ENCODE assay signal across 18 cellular contexts in genomic region chr6:108698593-108699289, GRCh38.
"Had no signal": no experiment of that assay in that cellular context is flagged by ENCODE, and none has a peak within 500 bp of the region (broad histone marks: within the 10 kb centered on the region; RNA-seq: fewer than 3 reads in every experiment).

No MANE protein-coding gene starts in this region.

- DNase-seq: activated CD4-positive, alpha-beta T cell treated with anti-CD3 and anti-CD28 coated beads for 4 hours; activated CD8-positive, alpha-beta T cell treated with anti-CD3 and anti-CD28 coated beads for 36 hours; activated effector memory CD4-positive, alpha-beta T cell treated with anti-CD3 and anti-CD28 coated beads, Interleukin-2, amount 50 U/mL, for 16 hours; activated T-cell treated with anti-CD3 and anti-CD28 coated beads, Interleukin-2, amount 50 U/mL, for 4 hours; adrenal gland; caudate nucleus; lower lobe of right lung; retina; stimulated activated CD4-positive, alpha-beta T cell treated with anti-CD3 and anti-CD28 coated beads, Interleukin-4, amount 100 ng/mL, for 24 hours; stimulated activated naive CD4-positive, alpha-beta T cell treated with Interleukin-2 at 50 U/mL for 16 hours; substantia nigra; T-helper 17 cell had no signal

- H3K27ac Mint-ChIP-seq: activated CD8-positive, alpha-beta T cell treated with anti-CD3 and anti-CD28 coated beads for 36 hours; activated naive CD4-positive, alpha-beta T cell treated with anti-CD3 and anti-CD28 coated beads, Interleukin-2, amount 50 U/mL, for 24 hours; T-helper 17 cell had no signal

- H3K27me3 ChIP-seq: adrenal gland, esophagus muscularis mucosa, neutrophil had no signal

- H3K4me3 ChIP-seq: adrenal gland, esophagus muscularis mucosa, lower lobe of right lung, skin epidermis had no signal

- H3K36me3 ChIP-seq: adrenal gland, lower lobe of right lung had no signal

- H3K4me3 Mint-ChIP-seq: activated CD8-positive, alpha-beta T cell treated with anti-CD3 and anti-CD28 coated beads for 36 hours; activated naive CD4-positive, alpha-beta T cell treated with anti-CD3 and anti-CD28 coated beads, Interleukin-2, amount 50 U/mL, for 24 hours; activated T-cell treated with anti-CD3 and anti-CD28 coated beads, Interleukin-2, amount 50 U/mL, for 4 hours; T-helper 17 cell had no signal

- ATAC-seq: activated CD8-positive, alpha-beta T cell treated with anti-CD3 and anti-CD28 coated beads for 36 hours; activated T-cell treated with anti-CD3 and anti-CD28 coated beads, Interleukin-2, amount 50 U/mL, for 4 hours; T-helper 17 cell had no signal

- H3K4me1 ChIP-seq: adrenal gland had no signal

- H3K4me1 Mint-ChIP-seq: activated naive CD4-positive, alpha-beta T cell treated with anti-CD3 and anti-CD28 coated beads, Interleukin-2, amount 50 U/mL, for 24 hours; T-helper 17 cell had no signal

- FAIRE-seq: colon had no signal

- H3K27ac ChIP-seq: adrenal gland, esophagus muscularis mucosa, lower lobe of right lung, neutrophil had no signal

- H3K9me3 ChIP-seq: neutrophil had no signal

- H3K27me3 Mint-ChIP-seq: activated CD8-positive, alpha-beta T cell treated with anti-CD3 and anti-CD28 coated beads for 36 hours; activated naive CD4-positive, alpha-beta T cell treated with anti-CD3 and anti-CD28 coated beads, Interleukin-2, amount 50 U/mL, for 24 hours; T-helper 17 cell; type B pancreatic cell had no signal
